Comparison of ENCODE assay signal across 11 cellular contexts in the genomic region with DNA sequence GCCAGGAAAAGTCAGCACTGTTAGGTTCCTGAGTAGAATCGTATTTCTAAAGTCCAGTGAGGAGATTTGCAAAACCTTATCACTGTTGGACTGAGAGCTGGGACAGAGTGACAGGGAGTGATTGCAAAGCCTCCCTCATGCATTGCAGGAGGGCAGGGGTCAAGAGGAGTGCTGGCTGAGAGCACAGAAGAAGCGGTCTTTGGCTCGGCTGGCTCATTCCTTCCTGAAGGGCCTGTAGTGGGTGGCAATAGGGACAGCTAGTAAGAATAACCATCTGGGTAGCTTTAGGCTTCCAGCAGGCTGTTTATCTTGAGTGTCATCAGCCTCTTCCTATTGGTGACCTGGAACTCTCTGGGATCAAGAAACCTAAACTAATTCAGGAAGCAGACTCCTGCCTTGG. TPM values are rescaled to one million over a fixed set of nuclear protein-coding genes. Genes with fewer than 3 reads are reported as not detected.
DNase-seq lines count a peak whose midpoint lies in the region; ATAC-seq and TF ChIP-seq lines count a peak whose summit lies in the region.
"Had no signal": no experiment of that assay in that cellular context is flagged by ENCODE, and none has a peak within 500 bp of the region (broad histone marks: within the 10 kb centered on the region; RNA-seq: fewer than 3 reads in every experiment).

No MANE protein-coding gene starts in this region.

- no peak overlapping the region for H3K4me3 ChIP-seq in OCI-LY7 (ENCODE audit: low read depth, low read length, poor library complexity, severe bottlenecking)

- DNase-seq in EH (ENCODE audit: low read depth) (peak; percentile 53), amniotic epithelial cell (ENCODE audit: low read depth) (peak; percentile 55), iPS-NIHi7 (ENCODE audit: extremely low spot score) (peak; percentile 17), sciatic nerve (ENCODE audit: low spot score) (no peak), OCI-LY7 (ENCODE audit: low spot score) (no peak), NCI-H1930 (lab: John Stamatoyannopoulos, UW) (no peak)
- DNase-seq in central memory CD4-positive, alpha-beta T cell = no peak
- DNase-seq: activated CD8-positive, alpha-beta memory T cell treated with anti-CD3 and anti-CD28 coated beads, Interleukin-2, amount 10 ng/mL, durations not matched to agents 7 days and 5 days; DMS79; NCI-H2029 had no signal

- no peaks in the 10 kb centered on the region for H3K9me2 ChIP-seq in OCI-LY7 (ENCODE audit: insufficient read depth, low read length)

- BruUV-seq in OCI-LY7 (replicated peaks; lab: Mats Ljungman, UMichigan) = no TSS peak

- POLR2A ChIA-PET in OCI-LY7 (lab: Charles Lee) = interaction anchor here (1.3 kb wide), 1 partner anchor 9 kb away, joined by 4 read pairs; no protein-coding TSS in a partner anchor

- no peak for TF ChIP-seq CTCF in OCI-LY7 (conservative IDR thresholded peaks at IDR 0.05; ENCODE audit: low read length)

- H3K4me2 ChIP-seq in OCI-LY7 (ENCODE audit: low read length) = no peak overlapping the region

- H3K36me3 ChIP-seq in OCI-LY7 (ENCODE audit: insufficient read depth, low read length) = no peaks in the 10 kb centered on the region

- CTCF ChIA-PET in OCI-LY7 (lab: Charles Lee; ENCODE audit: unreplicated experiment) = no interaction called here

- intact Hi-C loops in sciatic nerve (cut with DNase I) = no loop called here
- intact Hi-C loops in OCI-LY7 (cut with micrococcal nuclease; ENCODE audit: unreplicated experiment) = no loop called here

- ATAC-seq in sciatic nerve = peak; percentile 89
- no peak for ATAC-seq in HG03442 (IDR thresholded peaks at IDR 0.05; ENCODE audit: unreplicated experiment)
- ATAC-seq: activated CD8-positive, alpha-beta memory T cell treated with anti-CD3 and anti-CD28 coated beads, Interleukin-2, amount 10 ng/mL, durations not matched to agents 7 days and 5 days had no signal

- no peaks in the 10 kb centered on the region for H3K79me2 ChIP-seq in OCI-LY7 (ENCODE audit: insufficient read depth, low read depth, low read length)

- no peak overlapping the region for H3K27ac ChIP-seq in OCI-LY7 (ENCODE audit: low read depth, low read length, poor library complexity, severe bottlenecking)

- no peak overlapping the region for H2AFZ ChIP-seq in OCI-LY7 (ENCODE audit: low read length)

- no peaks in the 10 kb centered on the region for H3K4me1 ChIP-seq in OCI-LY7 (ENCODE audit: insufficient read depth, low read length, poor library complexity, severe bottlenecking)

- H3K9me3 ChIP-seq in OCI-LY7 (ENCODE audit: low read length) = no peaks in the 10 kb centered on the region

- H4K20me1 ChIP-seq in OCI-LY7 (ENCODE audit: insufficient read depth, low read length) = no peaks in the 10 kb centered on the region

RNA-seq across cellular contexts. Expression of a gene that starts 53.4 kb away (rescaled TPM):
- total RNA-seq in sciatic nerve = 188 TPM
- not detected in 2 replicates for total RNA-seq in OCI-LY7 (2014; rRNA removed; shearing (Covaris generic))
- total RNA-seq in OCI-LY7 (2022) = 0.07 and 0.55 TPM in 2 replicates

Comparison
In these comparisons a context has a peak if more than half of its experiments do, and no peak if none do; other contexts are left out.
1. DNase-seq: peak in EH (single experiment), amniotic epithelial cell (single experiment) and iPS-NIHi7 (single experiment); none in sciatic nerve (single experiment), OCI-LY7 (single experiment), NCI-H1930 (0 of 2) and central memory CD4-positive, alpha-beta T cell (single experiment).
2. RNA of a gene that starts 53.4 kb away (total RNA-seq): 188 TPM in sciatic nerve (single experiment); 0.07 to 0.55 TPM in OCI-LY7; every median in the first group is over 100 times any median in the second.